In the genomic region with DNA sequence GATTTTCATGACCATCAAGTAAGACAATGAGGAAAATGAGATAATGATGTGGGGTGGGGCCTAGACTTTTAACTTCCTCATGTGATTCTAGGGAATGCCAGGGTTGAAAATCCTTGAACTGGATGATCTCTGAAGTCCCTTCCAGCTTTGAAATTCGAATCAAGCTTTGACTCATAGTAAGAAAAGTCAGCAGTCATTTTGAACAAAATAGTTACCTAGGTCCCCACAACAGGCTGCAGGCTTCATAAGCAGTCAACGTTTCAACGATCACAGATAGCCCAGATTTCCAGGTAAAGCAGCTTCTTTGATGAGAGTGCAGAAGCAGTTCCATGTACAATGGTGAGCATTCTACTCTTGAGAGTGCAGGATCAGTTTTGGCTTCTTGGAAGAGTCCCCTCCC, we compare ENCODE assay signal across 18 cellular contexts.
"Had no signal": no experiment of that assay in that cellular context is flagged by ENCODE, and none has a peak within 500 bp of the region (broad histone marks: within the 10 kb centered on the region; RNA-seq: fewer than 3 reads in every experiment).

No MANE protein-coding gene starts in this region.

- H3K4me3 ChIP-seq: heart right ventricle, lower lobe of right lung, skin epidermis, tibial artery, uterus had no signal

- DNase-seq: activated CD4-positive, alpha-beta T cell treated with anti-CD3 and anti-CD28 coated beads, Interleukin-2, amount 50 U/mL, for 1 hour; activated CD8-positive, alpha-beta memory T cell treated with anti-CD3 and anti-CD28 coated beads for 24 hours; activated gamma-delta T cell treated with Interleukin-2 at 50 U/mL for 16 hours; activated naive CD8-positive, alpha-beta T cell treated with anti-CD3 and anti-CD28 coated beads for 36 hours; amygdala; effector CD8-positive, alpha-beta T cell; heart right ventricle; left cardiac atrium; lower lobe of right lung; nephron progenitor cell; right cardiac atrium; stimulated activated CD4-positive, alpha-beta T cell treated with anti-CD3 and anti-CD28 coated beads, Interleukin-15, amount 100 ng/mL, for 24 hours; stimulated activated CD4-positive, alpha-beta T cell treated with anti-CD3 and anti-CD28 coated beads, Interleukin-4, amount 100 ng/mL, for 1 hour; stimulated activated naive CD4-positive, alpha-beta T cell; tibial artery; uterus had no signal

- ATAC-seq: activated CD4-positive, CD25-positive, alpha-beta regulatory T cell treated with anti-CD3 and anti-CD28 coated beads, Interleukin-2, amount 50 U/mL, for 24 hours; heart right ventricle; left cardiac atrium; lower lobe of right lung; right cardiac atrium had no signal
